ENCODE assay signal across 9 cellular contexts in the genomic region with DNA sequence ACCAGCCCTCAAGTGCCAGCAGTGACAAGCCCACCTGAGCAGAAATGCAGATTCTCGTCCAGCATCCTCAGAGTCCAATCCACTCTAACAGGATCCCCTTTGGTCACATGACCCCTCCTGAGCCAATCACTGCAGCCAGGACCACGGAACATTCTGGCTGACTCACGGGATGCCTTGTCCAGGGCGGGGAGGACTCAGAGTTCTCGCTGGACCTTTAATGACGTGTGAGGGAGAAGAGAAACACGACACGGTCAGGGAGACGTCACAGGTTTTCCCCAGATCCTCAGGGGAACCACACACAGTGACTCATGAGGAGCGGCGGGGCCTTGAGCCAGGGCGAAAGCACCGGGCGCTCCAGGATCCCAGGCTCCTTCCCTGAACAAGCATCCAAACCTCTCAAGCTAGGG.
DNase-seq lines count a peak whose midpoint lies in the region; ATAC-seq and TF ChIP-seq lines count a peak whose summit lies in the region.
"Had no signal": no experiment of that assay in that cellular context is flagged by ENCODE, and none has a peak within 500 bp of the region (broad histone marks: within the 10 kb centered on the region; RNA-seq: fewer than 3 reads in every experiment).

No MANE protein-coding gene starts in this region.

- H3K27me3 Mint-ChIP-seq in effector memory CD8-positive, alpha-beta T cell = peaks cover 21 to 62% of the 10 kb centered on the region in 2 donors

- H3K36me3 ChIP-seq in Peyer's patch (no peaks in the 10 kb centered on the region), psoas muscle (ENCODE audit: insufficient read depth in 1 of 2, low read depth in 1 of 2) (no peaks in the 10 kb centered on the region)

- no peaks in the 10 kb centered on the region for H3K27me3 ChIP-seq in Peyer's patch
- H3K27me3 ChIP-seq in psoas muscle (ENCODE audit: insufficient read depth in 3 of 3, low read length in 2 of 3) = no peaks in the 10 kb centered on the region

- no peak overlapping the region for H3K27ac Mint-ChIP-seq in effector memory CD8-positive, alpha-beta T cell

- no peaks in the 10 kb centered on the region for H3K9me3 ChIP-seq in Peyer's patch
- no peaks in the 10 kb centered on the region for H3K9me3 ChIP-seq in psoas muscle

- intact Hi-C loops in psoas muscle (cut with DNase I) = no loop called here

- no peak for TF ChIP-seq POLR2A in Peyer's patch (IDR thresholded peaks at IDR 0.05)

- H3K36me3 Mint-ChIP-seq in effector memory CD8-positive, alpha-beta T cell (ENCODE audit: insufficient read depth) = no peaks in the 10 kb centered on the region

- ATAC-seq in psoas muscle = peak; percentile 47 to 85 (median 82)
- ATAC-seq in GM19395 (IDR thresholded peaks at IDR 0.05; ENCODE audit: unreplicated experiment) = no peak
- ATAC-seq in effector memory CD8-positive, alpha-beta T cell (replicated peaks) = no peak

- peaks cover 0 to 3% of the 10 kb centered on the region in 2 donors for H3K4me1 Mint-ChIP-seq in effector memory CD8-positive, alpha-beta T cell (ENCODE audit: low read depth in 2 of 2)

- no peaks in the 10 kb centered on the region for H3K9me3 Mint-ChIP-seq in effector memory CD8-positive, alpha-beta T cell

- 29 to 46% (median 35%) methylated on average over 14 of the region's 14 CpGs for WGBS in psoas muscle, 3 donors

- TF ChIP-seq CTCF in Peyer's patch (IDR thresholded peaks at IDR 0.05) (no peak), fibroblast of villous mesenchyme (IDR thresholded peaks at IDR 0.05; ENCODE audit: insufficient read depth, low read depth, low read length) (no peak), psoas muscle (IDR thresholded peaks at IDR 0.05) (no peak)

- H3K4me3 ChIP-seq in Peyer's patch (no peak overlapping the region), fibroblast of villous mesenchyme (ENCODE audit: low read depth, low read length) (no peak overlapping the region), psoas muscle (no peak overlapping the region)

- DNase-seq in DMS79 (lab: John Stamatoyannopoulos, UW) = peak; percentile 27
- DNase-seq in Peyer's patch = peak in 2 of 3 donors; percentile 66 to 78
- peak; percentile 77 for DNase-seq in fibroblast of villous mesenchyme (ENCODE audit: low read depth)
- peak; percentile 54 to 68 for DNase-seq in psoas muscle
- DNase-seq in effector memory CD8-positive, alpha-beta T cell = no peak
- DNase-seq in Ammon's horn (ENCODE audit: low spot score) = no peak
- no peak for DNase-seq in NCI-H446 treated with DMSO at 0.1 percent for 48 hours (lab: John Stamatoyannopoulos, UW)
- DNase-seq: NK-92 treated with Interleukin-12 subunit alpha and Interleukin-12 subunit beta, amount 100 ng/mL, for 24 hours had no signal

- peak overlapping the region in 2 of 4 donors; percentile 59 for H3K27ac ChIP-seq in Peyer's patch
- H3K27ac ChIP-seq in psoas muscle = no peak overlapping the region

- H3K4me3 Mint-ChIP-seq in effector memory CD8-positive, alpha-beta T cell = no peak overlapping the region

- H3K4me1 ChIP-seq in Peyer's patch (peaks cover 0 to 14% (median 0%) of the 10 kb centered on the region in 4 donors), psoas muscle (no peaks in the 10 kb centered on the region)

Comparison
In these comparisons a context has a peak if more than half of its experiments do, and no peak if none do; other contexts are left out.
1. DNase-seq: peak in DMS79 (single experiment), Peyer's patch (2 of 3), fibroblast of villous mesenchyme (single experiment) and psoas muscle (2 of 2); none in effector memory CD8-positive, alpha-beta T cell (0 of 3), Ammon's horn (single experiment) and NCI-H446 treated with DMSO at 0.1 percent for 48 hours (single experiment).
2. ATAC-seq: peak in psoas muscle (4 of 4); none in GM19395 (single experiment) and effector memory CD8-positive, alpha-beta T cell (single experiment).